Comparison of ENCODE assay signal across 8 cellular contexts in the genomic region with DNA sequence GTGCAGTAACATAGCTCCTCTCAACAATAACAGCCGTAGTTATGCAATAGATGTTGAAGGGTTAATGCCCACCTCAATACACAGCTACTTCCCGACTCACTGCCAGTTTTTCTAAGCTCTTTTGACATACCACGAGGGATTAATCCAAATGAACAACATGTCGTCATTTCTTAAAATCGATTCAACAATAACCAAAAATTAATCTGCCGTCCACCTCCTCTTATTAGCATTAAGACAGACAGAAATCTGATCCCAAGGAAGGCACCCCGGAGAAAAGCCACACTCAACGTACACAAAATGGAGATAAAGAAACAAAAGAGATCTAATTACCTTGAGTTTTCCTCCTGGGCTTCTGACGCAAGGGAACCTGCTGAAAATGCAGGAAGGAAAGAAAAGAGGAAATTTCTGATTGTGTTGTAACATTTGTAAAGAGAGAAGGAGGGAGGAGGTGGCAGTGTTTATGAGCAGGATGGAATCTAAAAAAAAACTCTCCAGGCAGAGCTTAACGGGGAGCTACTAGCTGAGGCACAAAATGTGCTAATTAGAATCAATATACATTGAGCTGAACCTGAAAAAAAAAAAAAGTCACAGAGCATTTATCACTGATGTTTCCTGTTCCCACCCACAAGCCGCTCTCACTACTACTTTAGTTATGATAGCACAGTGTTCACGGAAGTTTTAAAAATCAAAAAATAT.
DNase-seq lines count a peak whose midpoint lies in the region; ATAC-seq, FAIRE-seq and TF ChIP-seq lines count a peak whose summit lies in the region.

No MANE protein-coding gene starts in this region.

- H3K4me1 Mint-ChIP-seq in nephron progenitor cell: peaks cover 67% of the 10 kb centered on the region

- FAIRE-seq in GM18507 (lab: Jason Lieb, UNC): peak; percentile 97

- peak overlapping the region; percentile 78 for H3K4me3 Mint-ChIP-seq in nephron progenitor cell

- TF ChIP-seq CTCF in nephron progenitor cell (IDR thresholded peaks at IDR 0.05): no peak

- DNase-seq in GM18507 (ENCODE audit: extremely low spot score, insufficient read length, low read depth) (no peak), nephron progenitor cell (no peak), HUDEP-2 (lab: John Stamatoyannopoulos, UW; ENCODE audit: unreplicated experiment in 76 of 76) (no peak), Ammon's horn (ENCODE audit: low spot score) (no peak)

- peak overlapping the region; percentile 68 for H3K27ac Mint-ChIP-seq in nephron progenitor cell

- no peaks in the 10 kb centered on the region for H3K36me3 Mint-ChIP-seq in nephron progenitor cell (ENCODE audit: low read depth)

- H3K36me3 ChIP-seq in KOPT-K1 (ENCODE audit: insufficient read depth, low read length): peaks cover 11% of the 10 kb centered on the region; the same call in 1 of the 2 replicates

- peak overlapping the region; percentile 97 for H3K27ac ChIP-seq in KOPT-K1 (ENCODE audit: low read depth, low read length, poor library complexity, severe bottlenecking)
- peak overlapping the region; percentile 78 for H3K27ac ChIP-seq in angular gyrus (ENCODE audit: low read depth, low read length)

- H3K9me3 ChIP-seq in KOPT-K1 (ENCODE audit: insufficient read depth, low read length, poor library complexity, severe bottlenecking): no peaks in the 10 kb centered on the region

- H3K9me3 Mint-ChIP-seq in nephron progenitor cell: no peaks in the 10 kb centered on the region

- ATAC-seq in GM21717 (IDR thresholded peaks at IDR 0.05; ENCODE audit: unreplicated experiment) (peak; percentile 40), SK-N-SH treated with all-trans-retinoic acid at 6 μM for 48 hours (no peak)

- no peaks in the 10 kb centered on the region for H3K27me3 Mint-ChIP-seq in nephron progenitor cell (ENCODE audit: low read depth, poor library complexity)

TF ChIP-seq in SK-N-SH treated with all-trans-retinoic acid at 6 μM for 48 hours, 23 proteins besides CTCF, POLR2A, EP300 and RAD21:
- TF ChIP-seq, protein P1, sequence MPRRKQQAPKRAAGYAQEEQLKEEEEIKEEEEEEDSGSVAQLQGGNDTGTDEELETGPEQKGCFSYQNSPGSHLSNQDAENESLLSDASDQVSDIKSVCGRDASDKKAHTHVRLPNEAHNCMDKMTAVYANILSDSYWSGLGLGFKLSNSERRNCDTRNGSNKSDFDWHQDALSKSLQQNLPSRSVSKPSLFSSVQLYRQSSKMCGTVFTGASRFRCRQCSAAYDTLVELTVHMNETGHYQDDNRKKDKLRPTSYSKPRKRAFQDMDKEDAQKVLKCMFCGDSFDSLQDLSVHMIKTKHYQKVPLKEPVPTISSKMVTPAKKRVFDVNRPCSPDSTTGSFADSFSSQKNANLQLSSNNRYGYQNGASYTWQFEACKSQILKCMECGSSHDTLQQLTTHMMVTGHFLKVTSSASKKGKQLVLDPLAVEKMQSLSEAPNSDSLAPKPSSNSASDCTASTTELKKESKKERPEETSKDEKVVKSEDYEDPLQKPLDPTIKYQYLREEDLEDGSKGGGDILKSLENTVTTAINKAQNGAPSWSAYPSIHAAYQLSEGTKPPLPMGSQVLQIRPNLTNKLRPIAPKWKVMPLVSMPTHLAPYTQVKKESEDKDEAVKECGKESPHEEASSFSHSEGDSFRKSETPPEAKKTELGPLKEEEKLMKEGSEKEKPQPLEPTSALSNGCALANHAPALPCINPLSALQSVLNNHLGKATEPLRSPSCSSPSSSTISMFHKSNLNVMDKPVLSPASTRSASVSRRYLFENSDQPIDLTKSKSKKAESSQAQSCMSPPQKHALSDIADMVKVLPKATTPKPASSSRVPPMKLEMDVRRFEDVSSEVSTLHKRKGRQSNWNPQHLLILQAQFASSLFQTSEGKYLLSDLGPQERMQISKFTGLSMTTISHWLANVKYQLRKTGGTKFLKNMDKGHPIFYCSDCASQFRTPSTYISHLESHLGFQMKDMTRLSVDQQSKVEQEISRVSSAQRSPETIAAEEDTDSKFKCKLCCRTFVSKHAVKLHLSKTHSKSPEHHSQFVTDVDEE (CRISPR knock-in tag; IDR thresholded peaks at IDR 0.05): no peak
- no peak for TF ChIP-seq OSR1 (CRISPR knock-in tag; IDR thresholded peaks at IDR 0.05)
